19 cellular contexts compared by ENCODE assay signal in the genomic region with DNA sequence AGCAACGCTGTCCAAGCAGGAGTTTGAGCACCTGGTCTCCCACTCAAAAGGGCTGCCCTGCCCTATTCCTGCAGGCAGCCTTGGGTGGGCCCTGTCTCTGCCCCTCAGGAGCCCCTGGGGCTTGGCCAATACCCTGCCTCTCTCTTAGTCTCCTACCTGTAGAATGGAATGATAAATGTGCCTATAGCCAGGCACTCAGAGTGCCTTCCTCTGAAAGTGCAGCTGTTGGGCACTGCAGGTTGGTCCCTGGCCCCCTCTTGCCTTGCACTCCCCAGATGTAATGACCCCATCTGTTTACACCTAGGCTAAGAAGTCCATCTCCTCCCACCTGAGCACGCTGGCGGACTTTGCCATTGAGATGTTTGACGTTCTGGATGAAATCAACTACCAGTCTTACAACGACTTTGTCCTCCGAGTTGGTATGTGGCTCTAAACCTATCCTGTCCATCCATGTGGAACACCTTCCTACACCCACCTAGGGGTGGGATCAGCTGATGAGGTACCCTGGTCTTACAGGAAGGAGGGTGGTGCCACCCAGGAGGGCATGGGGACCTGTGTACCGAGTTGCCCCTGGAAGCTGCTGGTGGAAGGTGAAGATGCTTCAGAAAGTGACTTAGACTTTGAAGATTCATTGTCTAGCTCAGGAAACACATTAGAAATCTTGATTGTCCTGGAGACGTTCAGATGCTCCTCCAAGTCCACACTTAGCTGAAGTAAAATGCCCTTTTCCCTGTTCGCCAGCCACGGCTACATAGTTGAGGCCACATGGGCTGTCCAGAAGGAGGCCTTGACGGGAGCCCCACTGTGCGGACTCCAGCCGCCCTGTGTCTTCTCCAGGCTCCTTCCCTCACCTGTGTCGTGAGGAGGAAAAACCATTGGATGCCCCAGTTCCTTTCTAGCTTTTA.
"Had no signal": no experiment of that assay in that cellular context is flagged by ENCODE, and none has a peak within 500 bp of the region (broad histone marks: within the 10 kb centered on the region; RNA-seq: fewer than 3 reads in every experiment).

No MANE protein-coding gene starts in this region.

- H3K4me1 ChIP-seq: left lung, transverse colon had no signal

- H3K4me3 Mint-ChIP-seq: activated naive CD8-positive, alpha-beta T cell; activated T-cell treated with anti-CD3 and anti-CD28 coated beads, Interleukin-2, amount 50 U/mL, for 24 hours; T-cell had no signal

- H3K4me1 Mint-ChIP-seq: T-cell had no signal

- H3K36me3 Mint-ChIP-seq: activated naive CD8-positive, alpha-beta T cell; T-cell had no signal

- H3K27ac ChIP-seq: left lung, neutrophil, transverse colon had no signal

- ATAC-seq: esophagus mucosa, left lung, T-cell had no signal

- H3K4me3 ChIP-seq: left lung, skin epidermis, transverse colon had no signal

- H3K36me3 ChIP-seq: left lung, neutrophil, transverse colon had no signal

- H3K9me3 Mint-ChIP-seq: activated T-cell treated with anti-CD3 and anti-CD28 coated beads, Interleukin-2, amount 50 U/mL, for 24 hours; T-cell had no signal

- H3K9me3 ChIP-seq: left lung, neutrophil, SK-N-SH, transverse colon had no signal

- DNase-seq: activated CD4-positive, alpha-beta T cell treated with anti-CD3 and anti-CD28 coated beads for 4 hours; activated gamma-delta T cell treated with Interleukin-2 at 50 U/mL for 16 hours; activated T-cell treated with anti-CD3 and anti-CD28 coated beads, Interleukin-2, amount 50 U/mL, for 24 hours; amniotic stem cell; caudate nucleus; left lung; mesendoderm; retina; SHP77; SK-N-SH; stimulated activated CD4-positive, alpha-beta T cell treated with anti-CD3 and anti-CD28 coated beads, Interleukin-4, amount 100 ng/mL, for 24 hours; stimulated activated naive CD4-positive, alpha-beta T cell; T1000; transverse colon had no signal

- H3K27me3 ChIP-seq: left lung, transverse colon had no signal

- H3K27ac Mint-ChIP-seq: activated naive CD8-positive, alpha-beta T cell; activated T-cell treated with anti-CD3 and anti-CD28 coated beads, Interleukin-2, amount 50 U/mL, for 24 hours; T-cell had no signal
